Comparison of ENCODE assay signal across 2 cellular contexts in the genomic region with DNA sequence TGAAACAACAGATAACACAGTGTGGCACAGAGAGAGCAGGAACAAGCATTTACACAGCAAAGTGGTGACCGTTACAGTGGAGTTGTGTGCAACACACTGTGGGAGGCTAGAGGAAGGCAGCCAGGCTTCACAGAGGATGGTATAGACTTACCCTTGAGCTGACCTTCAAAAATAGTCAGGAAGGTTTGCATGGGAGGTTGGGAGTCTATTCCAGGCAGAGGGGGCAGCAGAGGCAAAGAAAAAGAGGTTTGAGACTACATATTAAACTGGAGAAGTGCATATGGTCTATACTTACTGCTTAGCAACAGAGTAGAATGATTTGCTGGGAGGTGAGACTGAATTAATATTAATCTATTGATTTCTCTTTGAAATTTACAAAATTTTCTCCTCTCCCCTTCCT. TPM values are rescaled to one million over a fixed set of nuclear protein-coding genes. Genes with fewer than 3 reads are reported as not detected.
"Had no signal": no experiment of that assay in that cellular context is flagged by ENCODE, and none has a peak within 500 bp of the region (broad histone marks: within the 10 kb centered on the region; RNA-seq: fewer than 3 reads in every experiment).

No MANE protein-coding gene starts in this region.

RNA-seq across cellular contexts. Expression of gene FOLH1, which starts 22.1 kb away (rescaled TPM):
- total RNA-seq: myocyte, osteocyte had no signal
